19 cellular contexts compared by ENCODE assay signal in genomic region chr3:11661052-11661656, GRCh38. TPM values are rescaled to one million over a fixed set of nuclear protein-coding genes. Genes with fewer than 3 reads are reported as not detected.
A peak's percentile ranks its signal among the peaks of the same experiment; 100 is the strongest.
DNase-seq lines count a peak whose midpoint lies in the region; ATAC-seq, FAIRE-seq and TF ChIP-seq lines count a peak whose summit lies in the region.
"Had no signal": no experiment of that assay in that cellular context is flagged by ENCODE, and none has a peak within 500 bp of the region (broad histone marks: within the 10 kb centered on the region; RNA-seq: fewer than 3 reads in every experiment).

No MANE protein-coding gene starts in this region.

- TF ChIP-seq CTCF in A549 (IDR thresholded peaks at IDR 0.05), result no peak
- no peak for TF ChIP-seq CTCF in brain microvascular endothelial cell (IDR thresholded peaks at IDR 0.05; ENCODE audit: low read depth, low read length, missing control alignments)
- no peak for TF ChIP-seq CTCF in mucosa of descending colon (IDR thresholded peaks at IDR 0.05)

- intact Hi-C loops in mucosa of descending colon (cut with DNase I, micrococcal nuclease), result no loop called here

- TF ChIP-seq POLR2A in A549 (IDR thresholded peaks at IDR 0.05; ENCODE audit: low read length), result no peak

- H3K27ac ChIP-seq in A549 (peak overlapping the region; percentile 27 to 64; a peak in 4 of 6 replicates), brain microvascular endothelial cell (peak overlapping the region; percentile 32)
- H3K27ac ChIP-seq: psoas muscle had no signal

- CTCF ChIA-PET in A549 (lab: Yijun Ruan, JAX), result interaction anchor here (0.8 to 4.1 kb wide), 8 partner anchors 10 to 174 kb away, joined by 3 to 20 read pairs (median 4); no protein-coding TSS in a partner anchor

- H3K36me3 ChIP-seq in brain microvascular endothelial cell (replicated peaks) (no peaks in the 10 kb centered on the region), mucosa of descending colon (ENCODE audit: low read depth) (no peaks in the 10 kb centered on the region)

- peaks cover 7% of the 10 kb centered on the region; the same call in 1 of the 3 replicates for H3K9me3 ChIP-seq in A549
- H3K9me3 ChIP-seq in mucosa of descending colon, result no peaks in the 10 kb centered on the region
- H3K9me3 ChIP-seq: psoas muscle had no signal

- peak; percentile 29 to 60 for DNase-seq in A549 (ENCODE audit: low read depth in 1 of 2, low spot score in 1 of 2)
- peak; percentile 27 for DNase-seq in NCI-H2227 treated with DMSO at 0.1 percent for 48 hours (lab: John Stamatoyannopoulos, UW)
- DNase-seq in brain microvascular endothelial cell, result no peak
- DNase-seq in mucosa of descending colon, result no peak
- no peak for DNase-seq in activated CD4-positive, CD25-positive, alpha-beta regulatory T cell treated with anti-CD3 and anti-CD28 coated beads, Interleukin-2, amount 50 U/mL, for 72 hours
- DNase-seq in globus pallidus (ENCODE audit: low spot score), result no peak
- DNase-seq: activated CD4-positive, alpha-beta T cell treated with anti-CD3 and anti-CD28 coated beads, Interleukin-2, amount 50 U/mL, for 4 hours; hippocampal formation; mesendoderm; NCI-H1694 treated with DMSO at 0.1 percent for 48 hours; psoas muscle; stimulated activated CD4-positive, alpha-beta T cell treated with anti-CD3 and anti-CD28 coated beads, Interleukin-4, amount 100 ng/mL, for 4 hours; T-helper 1 cell had no signal

- peak; percentile 64 to 84; a peak in 4 of 6 replicates for ATAC-seq in A549
- peak; percentile 28 for ATAC-seq in mucosa of descending colon
- ATAC-seq in GM21447 (IDR thresholded peaks at IDR 0.05; ENCODE audit: unreplicated experiment), result no peak
- ATAC-seq in HG03442 (IDR thresholded peaks at IDR 0.05; ENCODE audit: unreplicated experiment), result no peak
- ATAC-seq: GM12878; natural killer cell treated with Interleukin-12 subunit alpha and Interleukin-12 subunit beta and Interleukin-15 and Interleukin-18, amount 100 ng/mL, for 72 hours; psoas muscle had no signal

- TF ChIP-seq EP300 in A549 (IDR thresholded peaks at IDR 0.05), result no peak

- FAIRE-seq in A549 (lab: Jason Lieb, UNC), result no peak
- FAIRE-seq: GM12878, GM19239, urothelium cell line had no signal

- no peaks in the 10 kb centered on the region for H3K27me3 ChIP-seq in brain microvascular endothelial cell (replicated peaks)

- H3K4me3 ChIP-seq in A549 (no peak overlapping the region), brain microvascular endothelial cell (ENCODE audit: low read depth, low read length) (no peak overlapping the region), mucosa of descending colon (no peak overlapping the region)
- H3K4me3 ChIP-seq: GM12878, psoas muscle had no signal

- H3K4me2 ChIP-seq in A549, result peak overlapping the region; percentile 52

- H3K4me1 ChIP-seq in A549, result peaks cover 19% of the 10 kb centered on the region
- H3K4me1 ChIP-seq in mucosa of descending colon (ENCODE audit: low read depth), result peaks cover 8% of the 10 kb centered on the region

- no peak for TF ChIP-seq RAD21 in A549 (conservative IDR thresholded peaks at IDR 0.05 in 1 of 2, IDR thresholded peaks at IDR 0.05 in 1 of 2)

- 44% methylated on average over 7 of the region's 7 CpGs for WGBS in A549 (ENCODE audit: missing lambda C conversion rate)

- in situ Hi-C loops in brain microvascular endothelial cell (cut with HindIII; ENCODE audit: low pct_ligation_motif_present, low sequenced_read_pairs), result no loop called here

- POLR2A ChIA-PET in A549 (lab: Yijun Ruan, JAX), result no interaction called here

TF ChIP-seq in A549, 52 proteins besides CTCF, POLR2A, EP300 and RAD21:
- TF ChIP-seq REST (IDR thresholded peaks at IDR 0.05) (no peak), FOSL2 (IDR thresholded peaks at IDR 0.05) (peak; percentile 16; the same call in 1 of the 2 replicates), FOSL2 (CRISPR knock-in tag; IDR thresholded peaks at IDR 0.05) (peak; percentile 26), ZC3H11A (IDR thresholded peaks at IDR 0.05) (peak; percentile 97)

RNA-seq across cellular contexts. Expression of gene VGLL4, which starts 17.4 kb away (rescaled TPM):
- polyA plus RNA-seq in A549 (2011; rRNA removed) (26.3 and 28.1 TPM in 2 replicates), A549 (2017; fragmentation: RNase III; extraction: RNeasy Plus Mini Kit Qiagen cat#74134 plus additional on column Dnase treatment) (22.0 to 24.7 TPM (median 24.2 TPM) in 3 replicates)
- 29.7 and 37.9 TPM in 2 replicates for polyA plus RNA-seq in A549 (2012; cell fraction: cytosol; rRNA removed)
- 47.0 and 48.7 TPM in 2 replicates for polyA plus RNA-seq in A549 (2012; cell fraction: nucleus; rRNA removed)
- 20.6 and 22.9 TPM in 2 replicates for polyA minus RNA-seq in A549 (2011; rRNA and poly(A)+ RNA removed)
- total RNA-seq in mucosa of descending colon, result 10 to 100 TPM; 42.5 to 51.3 (median 46.4) TPM

Comparison
In these comparisons a context has a peak if more than half of its experiments do, and no peak if none do; other contexts are left out.
1. ATAC-seq: peak in A549 (2 of 2) and mucosa of descending colon (single experiment); none in GM21447 (single experiment) and HG03442 (single experiment).
2. DNase-seq: peak in A549 (2 of 2) and NCI-H2227 treated with DMSO at 0.1 percent for 48 hours (single experiment); none in brain microvascular endothelial cell (single experiment), mucosa of descending colon (0 of 3), activated CD4-positive, CD25-positive, alpha-beta regulatory T cell treated with anti-CD3 and anti-CD28 coated beads, Interleukin-2, amount 50 U/mL, for 72 hours (single experiment) and globus pallidus (single experiment).